In genomic region chr2:215420471-215420935, GRCh38 we compare ENCODE assay signal across 19 cellular contexts. TPM values are rescaled to one million over a fixed set of nuclear protein-coding genes. Genes with fewer than 3 reads are reported as not detected.
DNase-seq lines count a peak whose midpoint lies in the region; TF ChIP-seq lines count a peak whose summit lies in the region.
"Had no signal": no experiment of that assay in that cellular context is flagged by ENCODE, and none has a peak within 500 bp of the region (broad histone marks: within the 10 kb centered on the region; RNA-seq: fewer than 3 reads in every experiment).

No MANE protein-coding gene starts in this region.

- no peak overlapping the region for H3K18ac ChIP-seq in mesenchymal stem cell (ENCODE audit: low read depth in 1 of 2, low read length in 2 of 2)

- no peak overlapping the region for H3K4me2 ChIP-seq in mesenchymal stem cell (ENCODE audit: low read length, poor library complexity, severe bottlenecking)
- H3K4me2 ChIP-seq: BLaER1 had no signal

- no peak overlapping the region for H4K8ac ChIP-seq in mesenchymal stem cell (ENCODE audit: low read length)

- H3K27me3 ChIP-seq in ACC112 (ENCODE audit: insufficient read depth, low read length) (no peaks in the 10 kb centered on the region), esophagus muscularis mucosa (no peaks in the 10 kb centered on the region), mesenchymal stem cell (ENCODE audit: control insufficient read depth in 1 of 2, insufficient read depth in 1 of 2, low read length in 2 of 2) (no peaks in the 10 kb centered on the region), suprapubic skin (no peaks in the 10 kb centered on the region)
- H3K27me3 ChIP-seq: BLaER1, transverse colon had no signal

- H3K27ac ChIP-seq in ACC112 (ENCODE audit: low read depth, low read length) (peak overlapping the region; percentile 85), esophagus muscularis mucosa (replicated peaks in 1 of 4) (peak overlapping the region; percentile 66 to 77 (median 72)), mesenchymal stem cell (ENCODE audit: low read length, poor library complexity, severe bottlenecking) (peak overlapping the region; percentile 39), suprapubic skin (no peak overlapping the region)
- H3K27ac ChIP-seq: BLaER1, transverse colon, WERI-Rb-1 had no signal

- no peak overlapping the region for H2BK120ac ChIP-seq in mesenchymal stem cell (ENCODE audit: low read depth, low read length)

- peak overlapping the region; percentile 55; the same call in 1 of the 2 replicates for H3K4me3 ChIP-seq in ACC112 (ENCODE audit: low read depth, low read length)
- no peak overlapping the region for H3K4me3 ChIP-seq in esophagus muscularis mucosa
- H3K4me3 ChIP-seq in mesenchymal stem cell (ENCODE audit: insufficient read depth in 1 of 2, low read depth in 1 of 2, low read length in 2 of 2) = peak overlapping the region in 1 of 2 experiments; percentile 44
- H3K4me3 ChIP-seq in suprapubic skin = no peak overlapping the region
- H3K4me3 ChIP-seq: BLaER1, transverse colon had no signal

- no peaks in the 10 kb centered on the region for H3K9me3 ChIP-seq in esophagus muscularis mucosa
- H3K9me3 ChIP-seq in mesenchymal stem cell (ENCODE audit: control insufficient read depth, low read length) = no peaks in the 10 kb centered on the region
- no peaks in the 10 kb centered on the region for H3K9me3 ChIP-seq in suprapubic skin
- H3K9me3 ChIP-seq: BLaER1, transverse colon had no signal

- H3K4ac ChIP-seq in mesenchymal stem cell (ENCODE audit: low read depth in 1 of 2, low read length in 2 of 2) = no peak overlapping the region

- H2AK5ac ChIP-seq in mesenchymal stem cell (ENCODE audit: low read length, severe bottlenecking) = no peak overlapping the region

- no peak for TF ChIP-seq EP300 in esophagus muscularis mucosa (IDR thresholded peaks at IDR 0.05)
- TF ChIP-seq EP300 in suprapubic skin (IDR thresholded peaks at IDR 0.05) = no peak

- peaks cover 1% of the 10 kb centered on the region for H3K79me1 ChIP-seq in mesenchymal stem cell (replicated peaks; ENCODE audit: low read length, poor library complexity, severe bottlenecking)

- intact Hi-C loops in esophagus muscularis mucosa (cut with DNase I) = loop anchor here (5.0 kb wide), 1 partner anchor 43 kb away; no protein-coding TSS in a partner anchor

- no peak overlapping the region for H2BK5ac ChIP-seq in mesenchymal stem cell (ENCODE audit: low read depth, low read length, poor library complexity, severe bottlenecking)

- no peak for TF ChIP-seq CTCF in esophagus muscularis mucosa (IDR thresholded peaks at IDR 0.05)
- no peak for TF ChIP-seq CTCF in suprapubic skin (IDR thresholded peaks at IDR 0.05)

- H3K9ac ChIP-seq in mesenchymal stem cell (ENCODE audit: low read length) = peak overlapping the region; percentile 83
- H3K9ac ChIP-seq: BLaER1 had no signal

- WGBS in esophagus muscularis mucosa = 60% methylated on average over 8 of the region's 8 CpGs
- 92% methylated on average over 7 of the region's 8 CpGs for WGBS in mesenchymal stem cell
- WGBS in suprapubic skin = 90% methylated on average over 8 of the region's 8 CpGs

- DNase-seq in amniotic epithelial cell (ENCODE audit: low read depth) (peak; percentile 39), esophagus muscularis mucosa (ENCODE audit: extremely low spot score) (no peak), mesenchymal stem cell (no peak), glomerular visceral epithelial cell (ENCODE audit: extremely low spot score) (no peak), suprapubic skin (ENCODE audit: low spot score in 2 of 2) (no peak), DMS53 treated with DMSO at 0.1 percent for 48 hours (lab: John Stamatoyannopoulos, UW; ENCODE audit: unreplicated experiment) (no peak), NCI-H1436 (lab: John Stamatoyannopoulos, UW) (no peak)
- DNase-seq: activated CD4-positive, alpha-beta T cell treated with anti-CD3 and anti-CD28 coated beads, Interleukin-2, amount 50 U/mL, for 48 hours; activated CD8-positive, alpha-beta memory T cell treated with anti-CD3 and anti-CD28 coated beads, Interleukin-2, amount 50 U/mL, for 48 hours; Calu3; kidney; NCI-H1417; NCI-H2107; NCI-H524 treated with DMSO at 0.1 percent for 48 hours; stimulated activated CD4-positive, alpha-beta T cell treated with anti-CD3 and anti-CD28 coated beads, Interleukin-4, amount 100 ng/mL, for 24 hours; transverse colon; WERI-Rb-1 had no signal

- H3K4me1 ChIP-seq in ACC112 (ENCODE audit: control insufficient read depth, insufficient read depth, low read length, unreplicated experiment) (peaks cover 89% of the 10 kb centered on the region), esophagus muscularis mucosa (peaks cover 0 to 98% (median 87%) of the 10 kb centered on the region in 4 donors), mesenchymal stem cell (ENCODE audit: control insufficient read depth, insufficient read depth, low read depth, low read length) (peaks cover 14% of the 10 kb centered on the region), suprapubic skin (no peaks in the 10 kb centered on the region)
- H3K4me1 ChIP-seq: transverse colon had no signal

- H3K14ac ChIP-seq in mesenchymal stem cell (ENCODE audit: low read length in 2 of 2) = no peak overlapping the region

- no peak overlapping the region for H4K91ac ChIP-seq in mesenchymal stem cell (ENCODE audit: low read length)

- H3K36me3 ChIP-seq in ACC112 (ENCODE audit: insufficient read depth, low read length) (peaks cover 85% of the 10 kb centered on the region), esophagus muscularis mucosa (peaks cover 23 to 97% (median 53%) of the 10 kb centered on the region in 4 donors), mesenchymal stem cell (ENCODE audit: control insufficient read depth in 1 of 2, insufficient read depth in 2 of 2, low read depth in 1 of 2, low read length in 2 of 2) (peaks cover 28 to 100% of the 10 kb centered on the region in 2 experiments), suprapubic skin (peaks cover 8% of the 10 kb centered on the region)
- H3K36me3 ChIP-seq: BLaER1, transverse colon, WERI-Rb-1 had no signal

- H2BK15ac ChIP-seq in mesenchymal stem cell (ENCODE audit: low read depth, poor library complexity, severe bottlenecking) = no peak overlapping the region

- H2AFZ ChIP-seq in ACC112 (ENCODE audit: low read length, unreplicated experiment) (no peak overlapping the region), mesenchymal stem cell (ENCODE audit: low read depth, low read length) (no peak overlapping the region)

- no peak for TF ChIP-seq POLR2A in esophagus muscularis mucosa (IDR thresholded peaks at IDR 0.05; ENCODE audit: low read depth)
- TF ChIP-seq POLR2A in suprapubic skin (IDR thresholded peaks at IDR 0.05) = no peak

- no peak overlapping the region for H2BK12ac ChIP-seq in mesenchymal stem cell (ENCODE audit: low read length in 2 of 2)

- peaks cover 78% of the 10 kb centered on the region for H3K79me2 ChIP-seq in ACC112 (ENCODE audit: control insufficient read depth, insufficient read depth, low read length, unreplicated experiment)

- no peak overlapping the region for H3K23ac ChIP-seq in mesenchymal stem cell (ENCODE audit: low read length in 2 of 2)

RNA-seq across cellular contexts. Expression of gene FN1, which starts 15.4 kb away (rescaled TPM):
- total RNA-seq in esophagus muscularis mucosa = 1,000 to 10,000 TPM; 2,256 to 4,873 (median 2,950) TPM
- 1,493 TPM for polyA plus RNA-seq in mesenchymal stem cell (2013, experiment 1 of 2)
- polyA plus RNA-seq in mesenchymal stem cell (2013, experiment 2 of 2) = 1,327 TPM
- total RNA-seq in suprapubic skin = 10 to 100 TPM; 45.8 to 78.1 (median 52.7) TPM

Comparison
In these comparisons a context has a peak if more than half of its experiments do, and no peak if none do; other contexts are left out.
1. RNA of gene FN1, which starts 15.4 kb away (total RNA-seq): 2,256 to 4,873 TPM in esophagus muscularis mucosa; 45.8 to 78.1 TPM in suprapubic skin; every median in the first group is over 10 times any median in the second.